In the genomic region with DNA sequence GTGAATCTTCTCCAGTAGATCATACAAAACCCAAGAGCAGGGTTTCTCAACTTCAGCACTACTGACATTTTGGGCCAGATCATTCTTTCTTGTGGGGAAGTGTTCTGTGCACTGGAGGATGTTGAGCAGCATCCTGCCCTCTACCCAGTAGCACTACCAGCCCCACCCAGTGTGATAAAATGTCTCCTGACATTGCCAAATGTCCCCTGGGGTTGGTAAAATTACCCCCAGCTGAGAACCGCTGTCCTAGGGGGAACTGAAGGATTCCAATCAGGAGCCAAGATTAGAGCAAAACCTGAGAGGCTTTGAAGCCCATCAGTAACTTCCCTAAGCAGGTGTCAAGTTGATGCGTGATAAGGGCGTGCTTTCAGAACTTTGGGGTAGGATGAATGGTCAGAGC, we compare ENCODE assay signal across 29 cellular contexts.
"Had no signal": no experiment of that assay in that cellular context is flagged by ENCODE, and none has a peak within 500 bp of the region (broad histone marks: within the 10 kb centered on the region; RNA-seq: fewer than 3 reads in every experiment).

No MANE protein-coding gene starts in this region.

- FAIRE-seq: astrocyte, endothelial cell of umbilical vein, pancreas had no signal

- H3K27ac Mint-ChIP-seq: activated CD4-positive, alpha-beta memory T cell treated with anti-CD3 and anti-CD28 coated beads for 36 hours; mesothelial cell of epicardium; T-helper 2 cell treated with Interferon-gamma antibody and Interleukin-4, amounts not matched to agents 5 μg/mL and 100 μg/mL, for 36 hours had no signal

- H3K4me1 ChIP-seq: gastroesophageal sphincter, prostate gland, suprapubic skin, tibial artery had no signal

- H3K4me3 ChIP-seq: gastroesophageal sphincter, hepatocyte, pancreas, prostate gland, skin epidermis, suprapubic skin, tibial artery had no signal

- H2AFZ ChIP-seq: hepatocyte had no signal

- H3K79me2 ChIP-seq: hepatocyte had no signal

- H3K27ac ChIP-seq: brain microvascular endothelial cell, gastroesophageal sphincter, prostate gland, skin epidermis, suprapubic skin, tibial artery, VCaP had no signal

- H3K27me3 ChIP-seq: brain microvascular endothelial cell, gastroesophageal sphincter, hepatocyte, pancreas, suprapubic skin, tibial artery had no signal

- H3K27me3 Mint-ChIP-seq: activated CD4-positive, alpha-beta memory T cell treated with anti-CD3 and anti-CD28 coated beads for 36 hours; naive B cell had no signal

- H3K36me3 ChIP-seq: prostate gland had no signal

- H3K9me3 Mint-ChIP-seq: activated CD4-positive, alpha-beta memory T cell treated with anti-CD3 and anti-CD28 coated beads for 36 hours; mesothelial cell of epicardium; naive B cell; T-helper 2 cell treated with Interferon-gamma antibody and Interleukin-4, amounts not matched to agents 5 μg/mL and 100 μg/mL, for 36 hours had no signal

- ATAC-seq: gastroesophageal sphincter, left cardiac atrium, left ventricle myocardium superior, sciatic nerve had no signal

- DNase-seq: activated CD4-positive, alpha-beta memory T cell treated with anti-CD3 and anti-CD28 coated beads for 36 hours; activated CD4-positive, alpha-beta T cell treated with anti-CD3 and anti-CD28 coated beads for 48 hours; activated effector memory CD4-positive, alpha-beta T cell treated with Interleukin-2 at 50 U/mL for 16 hours; activated T-cell treated with anti-CD3 and anti-CD28 coated beads, Interleukin-2, amount 50 U/mL, for 48 hours; amniotic stem cell; brain microvascular endothelial cell; cortex of kidney; islet precursor cell; left cardiac atrium; left ventricle myocardium superior; naive B cell; nucleus accumbens; pancreas; retina; stimulated activated CD4-positive, alpha-beta T cell treated with anti-CD3 and anti-CD28 coated beads, Interleukin-4, amount 100 ng/mL, for 24 hours; stimulated activated naive CD4-positive, alpha-beta T cell; T-helper 1 cell; tibial artery had no signal

- H3K4me1 Mint-ChIP-seq: mesothelial cell of epicardium, naive B cell had no signal

- H3K4me3 Mint-ChIP-seq: activated CD4-positive, alpha-beta memory T cell treated with anti-CD3 and anti-CD28 coated beads for 36 hours; mesothelial cell of epicardium; naive B cell; T-helper 2 cell treated with Interferon-gamma antibody and Interleukin-4, amounts not matched to agents 5 μg/mL and 100 μg/mL, for 36 hours had no signal

- H3K9me3 ChIP-seq: gastroesophageal sphincter, pancreas, prostate gland, suprapubic skin, tibial artery had no signal
